ENCODE assay signal across 8 cellular contexts in genomic region chr19:18386543-18387251, GRCh38. TPM values are rescaled to one million over a fixed set of nuclear protein-coding genes. Genes with fewer than 3 reads are reported as not detected.
DNase-seq lines count a peak whose midpoint lies in the region; ATAC-seq and TF ChIP-seq lines count a peak whose summit lies in the region.
"Had no signal": no experiment of that assay in that cellular context is flagged by ENCODE, and none has a peak within 500 bp of the region (broad histone marks: within the 10 kb centered on the region; RNA-seq: fewer than 3 reads in every experiment).

No MANE protein-coding gene starts in this region.

- H3K27ac ChIP-seq in body of pancreas: peak overlapping the region; percentile 74 to 81 (median 76)
- H3K27ac ChIP-seq: HL-60 had no signal

- peaks cover 17% of the 10 kb centered on the region for H3K36me3 Mint-ChIP-seq in effector memory CD8-positive, alpha-beta T cell (ENCODE audit: insufficient read depth)

- H3K9me3 Mint-ChIP-seq in effector memory CD8-positive, alpha-beta T cell: no peaks in the 10 kb centered on the region

- no peak for TF ChIP-seq CTCF in body of pancreas (IDR thresholded peaks at IDR 0.05)

- peaks cover 3 to 6% of the 10 kb centered on the region in 2 donors for H3K4me1 Mint-ChIP-seq in effector memory CD8-positive, alpha-beta T cell (ENCODE audit: low read depth in 2 of 2)

- peak overlapping the region; percentile 80 for H3K9ac ChIP-seq in ES-I3 (ENCODE audit: low read depth, low read length)

- no peak for ATAC-seq in body of pancreas
- ATAC-seq in effector memory CD8-positive, alpha-beta T cell (replicated peaks): no peak

- no peak overlapping the region for H3K27ac Mint-ChIP-seq in effector memory CD8-positive, alpha-beta T cell

- H3K36me3 ChIP-seq in ES-I3 (ENCODE audit: insufficient read depth, low read length) (peaks cover 17% of the 10 kb centered on the region), body of pancreas (replicated peaks in 1 of 2; ENCODE audit: insufficient read depth in 1 of 2, low read depth in 2 of 2) (no peaks in the 10 kb centered on the region)

- H3K4me3 ChIP-seq in body of pancreas: peak overlapping the region; percentile 8 to 16

- no peak for DNase-seq in body of pancreas
- DNase-seq in myocyte (ENCODE audit: low read depth): peak; percentile 89
- DNase-seq in activated effector memory CD4-positive, alpha-beta T cell treated with Interleukin-2 at 50 U/mL for 16 hours: no peak
- no peak for DNase-seq in activated CD4-positive, alpha-beta T cell treated with anti-CD3 and anti-CD28 coated beads, Interleukin-2, amount 50 U/mL, for 4 hours
- DNase-seq in effector memory CD8-positive, alpha-beta T cell: no peak

- 37 to 44% methylated on average over 10 to 13 of the region's 13 CpGs for WGBS in body of pancreas, 2 donors

- H3K4me3 Mint-ChIP-seq in effector memory CD8-positive, alpha-beta T cell: no peak overlapping the region

- intact Hi-C loops in body of pancreas (cut with DNase I): no loop called here

- H3K4me1 ChIP-seq in ES-I3 (ENCODE audit: insufficient read depth, low read length): peaks cover 7% of the 10 kb centered on the region
- H3K4me1 ChIP-seq in body of pancreas: peaks cover 58% of the 10 kb centered on the region

- TF ChIP-seq POLR2A in body of pancreas (IDR thresholded peaks at IDR 0.05): no peak

- H3K27me3 ChIP-seq in body of pancreas: no peaks in the 10 kb centered on the region

- H3K9me3 ChIP-seq in ES-I3 (ENCODE audit: control insufficient read depth, insufficient read depth, low read length) (no peaks in the 10 kb centered on the region), body of pancreas (no peaks in the 10 kb centered on the region)

- H3K27me3 Mint-ChIP-seq in effector memory CD8-positive, alpha-beta T cell: peaks cover 0 to 52% of the 10 kb centered on the region in 2 donors

RNA-seq across cellular contexts. Expression of gene GDF15, which starts 0.7 kb away (rescaled TPM):
- total RNA-seq in body of pancreas (10 to 100 TPM; 40.5 to 86.1 TPM), myocyte (104 and 116 TPM in 2 replicates)
- polyA plus RNA-seq in myocyte (2012): 143 TPM

RNA-seq across cellular contexts. Expression of gene LRRC25, which starts 10.7 kb away (rescaled TPM):
- total RNA-seq in body of pancreas: 1 to 10 TPM in 1 of 2 donors, not detected in 1; 4.4 TPM
- total RNA-seq in myocyte: not detected in 2 replicates
- polyA plus RNA-seq in myocyte (2012): not detected
- total RNA-seq: glomerular endothelial cell had no signal

RNA-seq across cellular contexts. Expression of gene SSBP4, which starts 32.5 kb away (rescaled TPM):
- 10 to 100 TPM; 50.1 to 63.9 TPM for total RNA-seq in body of pancreas
- 124 and 134 TPM in 2 replicates for total RNA-seq in myocyte
- polyA plus RNA-seq in myocyte (2012): 31.0 TPM

RNA-seq across cellular contexts. Expression of gene PGPEP1, which starts 46.3 kb away (rescaled TPM):
- total RNA-seq in body of pancreas: 10 to 100 TPM; 22.1 to 37.6 TPM
- total RNA-seq in myocyte: 32.1 and 47.9 TPM in 2 replicates
- 30.6 TPM for polyA plus RNA-seq in myocyte (2012)

RNA-seq across cellular contexts. Expression of gene ISYNA1, which starts 51.2 kb away (rescaled TPM):
- total RNA-seq in body of pancreas (10 to 100 TPM; 52.7 to 72.8 TPM), myocyte (5.0 and 11.7 TPM in 2 replicates)
- 3.4 TPM for polyA plus RNA-seq in myocyte (2012)
